ENCODE assay signal across 16 cellular contexts in genomic region chr1:21510113-21510493, GRCh38. TPM values are rescaled to one million over a fixed set of nuclear protein-coding genes. Genes with fewer than 3 reads are reported as not detected.
DNase-seq lines count a peak whose midpoint lies in the region; ATAC-seq and TF ChIP-seq lines count a peak whose summit lies in the region.
"Had no signal": no experiment of that assay in that cellular context is flagged by ENCODE, and none has a peak within 500 bp of the region (broad histone marks: within the 10 kb centered on the region; RNA-seq: fewer than 3 reads in every experiment).

No MANE protein-coding gene starts in this region.

- TF ChIP-seq CTCF in fibroblast of mammary gland (conservative IDR thresholded peaks at IDR 0.05; ENCODE audit: control insufficient read depth, insufficient read depth, low read depth, low read length) (no peak), type B pancreatic cell (conservative IDR thresholded peaks at IDR 0.05) (peak; percentile 18)

- peaks cover 9% of the 10 kb centered on the region for H3K4me1 Mint-ChIP-seq in activated naive CD8-positive, alpha-beta T cell (ENCODE audit: low read depth)
- H3K4me1 Mint-ChIP-seq in activated naive CD8-positive, alpha-beta T cell treated with anti-CD3 and anti-CD28 coated beads, Interleukin-2, amount 50 U/mL, for 24 hours = peaks cover 4% of the 10 kb centered on the region
- H3K4me1 Mint-ChIP-seq in type B pancreatic cell (ENCODE audit: unreplicated experiment) = peaks cover 16% of the 10 kb centered on the region
- peaks cover 6% of the 10 kb centered on the region for H3K4me1 Mint-ChIP-seq in activated T-helper 1 cell treated with anti-CD3 and anti-CD28 coated beads, Interleukin-12 subunit alpha, Interleukin-12 subunit beta, Interleukin-2, Interleukin-4 antibody, amounts not matched to agents 30 ng/mL and 10 ng/mL and 1 ng/mL, durations not matched to agents 14 hours and 24 hours and 36 hours (ENCODE audit: low read depth)

- no peak overlapping the region for H3K27ac Mint-ChIP-seq in activated naive CD8-positive, alpha-beta T cell
- no peak overlapping the region for H3K27ac Mint-ChIP-seq in activated naive CD8-positive, alpha-beta T cell treated with anti-CD3 and anti-CD28 coated beads, Interleukin-2, amount 50 U/mL, for 24 hours
- no peak overlapping the region for H3K27ac Mint-ChIP-seq in type B pancreatic cell
- no peak overlapping the region for H3K27ac Mint-ChIP-seq in activated T-helper 1 cell treated with anti-CD3 and anti-CD28 coated beads, Interleukin-12 subunit alpha, Interleukin-12 subunit beta, Interleukin-2, Interleukin-4 antibody, amounts not matched to agents 30 ng/mL and 10 ng/mL and 1 ng/mL, durations not matched to agents 14 hours and 24 hours and 36 hours
- H3K27ac Mint-ChIP-seq: CD8-positive, alpha-beta T cell; stimulated activated naive CD8-positive, alpha-beta T cell treated with anti-CD3 and anti-CD28 coated beads, Interleukin-15, amount 100 ng/mL, for 72 hours had no signal

- DNase-seq in activated naive CD8-positive, alpha-beta T cell treated with anti-CD3 and anti-CD28 coated beads, Interleukin-2, amount 50 U/mL, for 24 hours = no peak
- DNase-seq in fibroblast of mammary gland (ENCODE audit: low read depth) (no peak), type B pancreatic cell (ENCODE audit: extremely low spot score, unreplicated experiment) (no peak), AG08396 (ENCODE audit: low spot score) (no peak)
- DNase-seq in activated T-helper 1 cell treated with anti-CD3 and anti-CD28 coated beads, Interleukin-12 subunit alpha, Interleukin-12 subunit beta, Interleukin-2, Interleukin-4 antibody, amounts not matched to agents 30 ng/mL and 10 ng/mL and 1 ng/mL, durations not matched to agents 14 hours and 24 hours and 36 hours (ENCODE audit: low spot score) = no peak
- DNase-seq: activated T-cell treated with anti-CD3 and anti-CD28 coated beads for 4 hours; CD8-positive, alpha-beta T cell; NCI-H524; PC-3; stimulated activated naive CD8-positive, alpha-beta T cell treated with anti-CD3 and anti-CD28 coated beads, Interleukin-15, amount 100 ng/mL, for 72 hours had no signal

- peaks cover 36% of the 10 kb centered on the region for H3K27me3 ChIP-seq in mononuclear cell (ENCODE audit: insufficient read depth, low read length)

- peak overlapping the region; percentile 14 for H3K4me3 Mint-ChIP-seq in activated naive CD8-positive, alpha-beta T cell
- no peak overlapping the region for H3K4me3 Mint-ChIP-seq in activated naive CD8-positive, alpha-beta T cell treated with anti-CD3 and anti-CD28 coated beads, Interleukin-2, amount 50 U/mL, for 24 hours
- H3K4me3 Mint-ChIP-seq in type B pancreatic cell = peak overlapping the region; percentile 80
- H3K4me3 Mint-ChIP-seq in activated T-helper 1 cell treated with anti-CD3 and anti-CD28 coated beads, Interleukin-12 subunit alpha, Interleukin-12 subunit beta, Interleukin-2, Interleukin-4 antibody, amounts not matched to agents 30 ng/mL and 10 ng/mL and 1 ng/mL, durations not matched to agents 14 hours and 24 hours and 36 hours = no peak overlapping the region
- H3K4me3 Mint-ChIP-seq: CD8-positive, alpha-beta T cell had no signal

- H3K9me3 Mint-ChIP-seq in activated naive CD8-positive, alpha-beta T cell (ENCODE audit: low read depth) = no peaks in the 10 kb centered on the region
- no peaks in the 10 kb centered on the region for H3K9me3 Mint-ChIP-seq in activated naive CD8-positive, alpha-beta T cell treated with anti-CD3 and anti-CD28 coated beads, Interleukin-2, amount 50 U/mL, for 24 hours
- H3K9me3 Mint-ChIP-seq in type B pancreatic cell = no peaks in the 10 kb centered on the region
- H3K9me3 Mint-ChIP-seq in activated T-helper 1 cell treated with anti-CD3 and anti-CD28 coated beads, Interleukin-12 subunit alpha, Interleukin-12 subunit beta, Interleukin-2, Interleukin-4 antibody, amounts not matched to agents 30 ng/mL and 10 ng/mL and 1 ng/mL, durations not matched to agents 14 hours and 24 hours and 36 hours = no peaks in the 10 kb centered on the region
- H3K9me3 Mint-ChIP-seq: CD8-positive, alpha-beta T cell; stimulated activated naive CD8-positive, alpha-beta T cell treated with anti-CD3 and anti-CD28 coated beads, Interleukin-15, amount 100 ng/mL, for 72 hours had no signal

- peaks cover 5% of the 10 kb centered on the region for H3K4me1 ChIP-seq in mononuclear cell (ENCODE audit: insufficient read depth, low read length)

- no peak for ATAC-seq in activated naive CD8-positive, alpha-beta T cell treated with anti-CD3 and anti-CD28 coated beads, Interleukin-2, amount 50 U/mL, for 24 hours
- ATAC-seq in GM21529 (IDR thresholded peaks at IDR 0.05; ENCODE audit: unreplicated experiment) = no peak
- ATAC-seq: activated CD4-positive, CD25-positive, alpha-beta regulatory T cell treated with anti-CD3 and anti-CD28 coated beads, Interleukin-2, amount 50 U/mL, for 24 hours; CD8-positive, alpha-beta T cell; PC-3; sciatic nerve had no signal

- H3K9me3 ChIP-seq in mononuclear cell (ENCODE audit: low read depth, low read length) = no peaks in the 10 kb centered on the region

- H3K4me3 ChIP-seq in fibroblast of mammary gland (ENCODE audit: control insufficient read depth, low read depth, low read length) (peak overlapping the region; percentile 38), mononuclear cell (ENCODE audit: low read length) (peak overlapping the region; percentile 33)

- H3K36me3 Mint-ChIP-seq in activated naive CD8-positive, alpha-beta T cell = no peaks in the 10 kb centered on the region
- H3K36me3 Mint-ChIP-seq in activated naive CD8-positive, alpha-beta T cell treated with anti-CD3 and anti-CD28 coated beads, Interleukin-2, amount 50 U/mL, for 24 hours (ENCODE audit: low read depth) = no peaks in the 10 kb centered on the region
- no peaks in the 10 kb centered on the region for H3K36me3 Mint-ChIP-seq in type B pancreatic cell
- no peaks in the 10 kb centered on the region for H3K36me3 Mint-ChIP-seq in activated T-helper 1 cell treated with anti-CD3 and anti-CD28 coated beads, Interleukin-12 subunit alpha, Interleukin-12 subunit beta, Interleukin-2, Interleukin-4 antibody, amounts not matched to agents 30 ng/mL and 10 ng/mL and 1 ng/mL, durations not matched to agents 14 hours and 24 hours and 36 hours (ENCODE audit: low read depth)
- H3K36me3 Mint-ChIP-seq: CD8-positive, alpha-beta T cell had no signal

- peaks cover 38% of the 10 kb centered on the region for H3K27me3 Mint-ChIP-seq in activated naive CD8-positive, alpha-beta T cell
- H3K27me3 Mint-ChIP-seq in activated naive CD8-positive, alpha-beta T cell treated with anti-CD3 and anti-CD28 coated beads, Interleukin-2, amount 50 U/mL, for 24 hours = peaks cover 52% of the 10 kb centered on the region
- H3K27me3 Mint-ChIP-seq in type B pancreatic cell = peaks cover 42% of the 10 kb centered on the region
- H3K27me3 Mint-ChIP-seq in activated T-helper 1 cell treated with anti-CD3 and anti-CD28 coated beads, Interleukin-12 subunit alpha, Interleukin-12 subunit beta, Interleukin-2, Interleukin-4 antibody, amounts not matched to agents 30 ng/mL and 10 ng/mL and 1 ng/mL, durations not matched to agents 14 hours and 24 hours and 36 hours (ENCODE audit: insufficient read depth) = peaks cover 47% of the 10 kb centered on the region

- intact Hi-C loops in activated T-helper 1 cell treated with anti-CD3 and anti-CD28 coated beads, Interleukin-12 subunit alpha, Interleukin-12 subunit beta, Interleukin-2, Interleukin-4 antibody, amounts not matched to agents 30 ng/mL and 10 ng/mL and 1 ng/mL, durations not matched to agents 14 hours and 24 hours and 36 hours (cut with micrococcal nuclease) = no loop called here

RNA-seq across cellular contexts. Expression of gene ALPL, which starts 0.9 kb away (rescaled TPM):
- 0.21 TPM for total RNA-seq in mononuclear cell
- 2.5 and 43.1 TPM in 2 replicates for total RNA-seq in type B pancreatic cell (ENCODE audit: low replicate concordance)
- total RNA-seq in activated T-helper 1 cell treated with anti-CD3 and anti-CD28 coated beads, Interleukin-12 subunit alpha, Interleukin-12 subunit beta, Interleukin-2, Interleukin-4 antibody, amounts not matched to agents 30 ng/mL and 10 ng/mL and 1 ng/mL, durations not matched to agents 14 hours and 24 hours and 36 hours = not detected in 2 replicates
- total RNA-seq: A172; CD8-positive, alpha-beta T cell had no signal

Comparison
In these comparisons a context has a peak if more than half of its experiments do, and no peak if none do; other contexts are left out.
1. H3K4me3 Mint-ChIP-seq: peak in activated naive CD8-positive, alpha-beta T cell (single experiment) and type B pancreatic cell (single experiment); none in activated naive CD8-positive, alpha-beta T cell treated with anti-CD3 and anti-CD28 coated beads, Interleukin-2, amount 50 U/mL, for 24 hours (single experiment) and activated T-helper 1 cell treated with anti-CD3 and anti-CD28 coated beads, Interleukin-12 subunit alpha, Interleukin-12 subunit beta, Interleukin-2, Interleukin-4 antibody, amounts not matched to agents 30 ng/mL and 10 ng/mL and 1 ng/mL, durations not matched to agents 14 hours and 24 hours and 36 hours (single experiment).